Comparison of ENCODE assay signal across 8 cellular contexts in the genomic region with DNA sequence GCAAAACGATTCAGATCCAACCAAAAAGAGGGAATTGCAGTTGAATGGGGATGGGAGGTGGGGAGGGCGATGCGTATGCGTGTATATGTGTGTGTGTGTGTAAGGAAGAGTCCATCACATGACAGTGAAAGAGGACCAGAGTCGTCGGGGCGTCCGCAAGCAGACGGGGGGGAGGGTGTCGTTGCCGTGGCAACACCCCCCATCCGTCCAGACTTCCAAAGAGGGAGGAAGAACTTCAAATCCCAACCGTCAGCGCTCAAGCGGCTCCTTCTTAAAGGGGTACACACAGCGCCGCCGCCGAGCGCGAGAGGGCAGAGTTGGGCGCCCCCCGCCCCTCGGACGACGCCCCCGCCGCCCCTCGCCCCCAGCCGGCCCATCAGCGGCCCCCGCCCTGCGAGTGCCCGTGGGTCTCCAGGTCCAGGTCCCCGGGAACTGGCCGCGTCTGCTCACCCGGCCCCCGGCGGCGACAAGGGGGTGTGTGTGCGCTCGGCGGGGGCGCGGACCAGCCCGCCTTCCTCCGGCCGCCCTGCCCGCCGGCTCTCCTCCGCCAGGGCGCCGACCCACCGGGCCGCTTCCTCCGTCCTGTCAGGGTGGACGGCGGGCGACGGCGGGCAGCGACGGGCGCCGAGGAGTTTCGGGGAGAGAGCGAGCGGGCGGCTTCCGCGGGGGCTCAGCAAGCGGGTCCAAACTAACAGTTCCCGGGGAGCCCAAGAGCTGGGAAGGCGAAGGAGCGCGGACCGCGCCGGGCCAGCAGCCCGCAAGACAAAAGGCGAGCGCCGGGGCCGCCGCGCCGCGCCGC. TPM values are rescaled to one million over a fixed set of nuclear protein-coding genes. Genes with fewer than 3 reads are reported as not detected.
DNase-seq lines count a peak whose midpoint lies in the region; ATAC-seq and TF ChIP-seq lines count a peak whose summit lies in the region.

No MANE protein-coding gene starts in this region.

- H3F3A ChIP-seq in GM23248 (ENCODE audit: insufficient read depth) = peaks cover 11% of the 10 kb centered on the region

- peaks cover 24% of the 10 kb centered on the region for H3K27me3 ChIP-seq in DND-41 (ENCODE audit: insufficient read depth, low read length, poor library complexity)
- H3K27me3 ChIP-seq in GM23248 (replicated peaks; ENCODE audit: insufficient read depth) = no peaks in the 10 kb centered on the region
- no peaks in the 10 kb centered on the region for H3K27me3 ChIP-seq in Karpas-422 (ENCODE audit: low read length)
- H3K27me3 ChIP-seq in foreskin keratinocyte = no peaks in the 10 kb centered on the region
- H3K27me3 ChIP-seq in thyroid gland = no peaks in the 10 kb centered on the region

- no peaks in the 10 kb centered on the region for H3K9me3 Mint-ChIP-seq in nephron progenitor cell

- in situ Hi-C loops in GM23248 (cut with MboI) = no loop called here

- H3K4me3 ChIP-seq in DND-41 (ENCODE audit: low read depth in 1 of 2, low read length in 2 of 2) (peak overlapping the region; percentile 35 to 78), GM23248 (peak overlapping the region; percentile 96), Karpas-422 (ENCODE audit: low read length) (peak overlapping the region; percentile 86), thyroid gland (replicated peaks in 1 of 3) (peak overlapping the region; percentile 68 to 95 (median 84))

- TF ChIP-seq CTCF in DND-41 (IDR thresholded peaks at IDR 0.05; ENCODE audit: borderline replicate concordance, extremely low read depth, low read length, poor library complexity, severe bottlenecking) (no peak), foreskin keratinocyte (conservative IDR thresholded peaks at IDR 0.05) (no peak), nephron progenitor cell (IDR thresholded peaks at IDR 0.05) (no peak), thyroid gland (IDR thresholded peaks at IDR 0.05) (no peak)

- H3K27ac ChIP-seq in DND-41 (ENCODE audit: low read length) (peak overlapping the region; percentile 60), GM23248 (peak overlapping the region; percentile 67), Karpas-422 (ENCODE audit: low read length) (peak overlapping the region; percentile 58), foreskin keratinocyte (peak overlapping the region; percentile 69), thyroid gland (peak overlapping the region; percentile 45 to 91 (median 86))

- WGBS in GM23248 (ENCODE audit: low coverage in 1 of 2, low lambda C conversion rate in 2 of 2, missing lambda C conversion rate in 2 of 2), 2 experiments = 0 to 1% methylated on average over 56 to 83 of the region's 90 CpGs
- WGBS in thyroid gland, 2 donors = 0 to 1% methylated on average over 18 to 30 of the region's 90 CpGs

- TF ChIP-seq POLR2A in thyroid gland (IDR thresholded peaks at IDR 0.05) = no peak

- H3K9me3 ChIP-seq in DND-41 (ENCODE audit: insufficient read depth, low read length, severe bottlenecking) (no peaks in the 10 kb centered on the region), GM23248 (ENCODE audit: low read depth) (no peaks in the 10 kb centered on the region), Karpas-422 (ENCODE audit: low read length) (no peaks in the 10 kb centered on the region), thyroid gland (no peaks in the 10 kb centered on the region)

- peak overlapping the region; percentile 89 for H3K9ac ChIP-seq in DND-41 (ENCODE audit: low read depth, low read length)
- peak overlapping the region; percentile 82 for H3K9ac ChIP-seq in GM23248
- peak overlapping the region; percentile 92 for H3K9ac ChIP-seq in Karpas-422 (ENCODE audit: low read length)

- peaks cover 10% of the 10 kb centered on the region for H3K36me3 Mint-ChIP-seq in nephron progenitor cell (ENCODE audit: low read depth)

- peak overlapping the region; percentile 97 for H3K27ac Mint-ChIP-seq in nephron progenitor cell

- peak overlapping the region; percentile 77 for H2AFZ ChIP-seq in DND-41 (ENCODE audit: low read depth, low read length)
- H2AFZ ChIP-seq in GM23248 = peak overlapping the region; percentile 99
- peak overlapping the region; percentile 94; the same call in 1 of the 2 replicates for H2AFZ ChIP-seq in Karpas-422 (ENCODE audit: low read length)

- peaks cover 52% of the 10 kb centered on the region for H3K79me2 ChIP-seq in DND-41 (ENCODE audit: insufficient read depth, low read length)
- peaks cover 48% of the 10 kb centered on the region for H3K79me2 ChIP-seq in GM23248 (ENCODE audit: insufficient read depth)
- peaks cover 53% of the 10 kb centered on the region for H3K79me2 ChIP-seq in Karpas-422 (ENCODE audit: low read length)

- H3K4me1 Mint-ChIP-seq in nephron progenitor cell = peaks cover 30% of the 10 kb centered on the region

- peak overlapping the region; percentile 96 for H3K4me3 Mint-ChIP-seq in nephron progenitor cell

- H3K27me3 Mint-ChIP-seq in nephron progenitor cell (ENCODE audit: low read depth, poor library complexity) = peaks cover 35% of the 10 kb centered on the region

- H3K4me1 ChIP-seq in DND-41 (ENCODE audit: insufficient read depth, low read length) = peaks cover 28% of the 10 kb centered on the region
- peaks cover 10% of the 10 kb centered on the region for H3K4me1 ChIP-seq in GM23248 (ENCODE audit: insufficient read depth)
- H3K4me1 ChIP-seq in Karpas-422 (ENCODE audit: low read length) = peaks cover 47% of the 10 kb centered on the region
- H3K4me1 ChIP-seq in foreskin keratinocyte = no peaks in the 10 kb centered on the region
- H3K4me1 ChIP-seq in thyroid gland = peaks cover 0 to 9% of the 10 kb centered on the region in 2 donors

- ATAC-seq in DND-41 (ENCODE audit: insufficient read depth, low read depth) = peak; percentile 25
- peak; percentile 44 for ATAC-seq in foreskin keratinocyte

- DNase-seq in DND-41 (peak; percentile 74), GM23248 (peak; percentile 87), Karpas-422 (peak; percentile 83), RPMI7951 (ENCODE audit: low read depth) (peak; percentile 89), foreskin keratinocyte (peak in 1 of 2 donors; percentile 58), nephron progenitor cell (peak; percentile 71), thyroid gland (peak; percentile 52 to 64)
- DNase-seq in activated naive CD4-positive, alpha-beta T cell treated with Interleukin-2 at 50 U/mL for 16 hours = peak; percentile 30

- no peaks in the 10 kb centered on the region; the same call in 1 of the 2 replicates for H3K36me3 ChIP-seq in DND-41 (ENCODE audit: insufficient read depth, low read length)
- no peaks in the 10 kb centered on the region for H3K36me3 ChIP-seq in GM23248 (ENCODE audit: low read depth)
- 0 out of 2 replicates have a peak, but pooled peaks cover 3% of the 10 kb centered on the region for H3K36me3 ChIP-seq in Karpas-422 (ENCODE audit: insufficient read depth, low read length)
- no peaks in the 10 kb centered on the region for H3K36me3 ChIP-seq in thyroid gland

- H3K9me2 ChIP-seq in GM23248 (ENCODE audit: insufficient read depth) (no peaks in the 10 kb centered on the region), Karpas-422 (replicated peaks; ENCODE audit: insufficient read depth, low read length) (no peaks in the 10 kb centered on the region)

- intact Hi-C loops in thyroid gland (cut with DNase I) = loop anchor here (10.0 kb wide), 1 partner anchor 216 kb away; no protein-coding TSS in a partner anchor

- H3K4me2 ChIP-seq in DND-41 (ENCODE audit: insufficient read depth, low read length) = peak overlapping the region; percentile 99
- peak overlapping the region; percentile 94 for H3K4me2 ChIP-seq in GM23248 (ENCODE audit: unreplicated experiment)
- peak overlapping the region; percentile 96 for H3K4me2 ChIP-seq in Karpas-422 (ENCODE audit: low read depth, low read length, poor library complexity, severe bottlenecking)

- H4K20me1 ChIP-seq in DND-41 (ENCODE audit: insufficient read depth, low read length) (peaks cover 42% of the 10 kb centered on the region), GM23248 (ENCODE audit: insufficient read depth) (no peaks in the 10 kb centered on the region), Karpas-422 (ENCODE audit: insufficient read depth, low read depth, low read length) (peaks cover 5% of the 10 kb centered on the region; the same call in 1 of the 2 replicates)

RNA-seq across cellular contexts. Expression of a gene that starts 0.7 kb away (rescaled TPM):
- 6.2 and 16.8 TPM in 2 replicates for total RNA-seq in GM23248 (2014; rRNA removed; shearing (Covaris generic))
- 3.9 and 5.0 TPM in 2 replicates for polyA plus RNA-seq in GM23248 (2016; fragmentation: Nextera tagmentation; extraction: Ambion mirVana)
- total RNA-seq in Karpas-422 (2014; rRNA removed; shearing (Covaris generic); ENCODE audit: low replicate concordance) = 33.1 and 50.1 TPM in 2 replicates
- total RNA-seq in RPMI7951 (2014; rRNA removed; shearing (Covaris generic)) = 23.5 and 26.9 TPM in 2 replicates
- total RNA-seq in foreskin keratinocyte = 7.1 and 7.3 TPM in 2 replicates
- 1.9 and 2.3 TPM in 2 replicates for polyA plus RNA-seq in foreskin keratinocyte
- total RNA-seq in thyroid gland = 10 to 100 TPM; 26.4 to 45.9 (median 33.8) TPM
